Comparison of ENCODE assay signal across 28 cellular contexts in the genomic region with DNA sequence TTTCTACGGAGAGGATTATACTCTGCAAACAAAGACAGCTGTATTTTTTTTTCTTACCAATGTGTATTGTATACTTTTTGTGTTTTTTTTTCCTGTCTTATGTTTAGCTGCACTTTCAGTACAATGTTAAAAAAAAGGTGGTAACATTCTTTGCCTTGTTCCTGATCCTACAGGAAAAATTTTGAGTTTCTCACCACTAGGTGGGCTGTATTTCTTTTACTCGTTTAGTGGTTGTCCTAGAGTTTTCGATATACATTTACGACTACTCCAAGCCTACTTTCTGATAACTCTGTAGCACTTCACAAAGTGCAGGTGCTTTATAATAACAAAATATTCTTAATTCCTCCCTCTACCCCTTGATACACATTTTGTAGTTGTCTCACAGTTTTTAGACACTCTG.
"Had no signal": no experiment of that assay in that cellular context is flagged by ENCODE, and none has a peak within 500 bp of the region (broad histone marks: within the 10 kb centered on the region; RNA-seq: fewer than 3 reads in every experiment).

No MANE protein-coding gene starts in this region.

- H3K9me3 ChIP-seq: left lung, lower lobe of right lung, mucosa of descending colon, neutrophil, tibial nerve had no signal

- H3K4me3 Mint-ChIP-seq: activated CD4-positive, alpha-beta T cell treated with anti-CD3 and anti-CD28 coated beads for 36 hours; activated CD8-positive, alpha-beta memory T cell treated with anti-CD3 and anti-CD28 coated beads, Interleukin-2, amount 10 ng/mL, durations not matched to agents 7 days and 5 days; activated CD8-positive, alpha-beta T cell treated with anti-CD3 and anti-CD28 coated beads, Interleukin-2, amount 10 ng/mL, durations not matched to agents 7 days and 5 days; activated naive CD8-positive, alpha-beta T cell; activated T-cell treated with anti-CD3 and anti-CD28 coated beads, Interleukin-2, amount 50 U/mL, for 72 hours; central memory CD8-positive, alpha-beta T cell; dendritic cell treated with granulocyte-macrophage colony-stimulating factor and Interleukin-4, amounts not matched to agents 40 ng/mL and 50 ng/mL, for 4 days; natural killer cell treated with Interleukin-12 subunit alpha and Interleukin-12 subunit beta and Interleukin-15 and Interleukin-18, amount 100 ng/mL, for 72 hours; stimulated activated naive B cell treated with anti-CD40 and anti-IgM and Interleukin-4, amounts not matched to agents 10 μg/mL and 1 μg/mL and 100 μg/mL, for 72 hours; T-helper 17 cell had no signal

- FAIRE-seq: endometrium, frontal cortex, islet of Langerhans had no signal

- H3K4me1 Mint-ChIP-seq: activated CD4-positive, alpha-beta T cell treated with anti-CD3 and anti-CD28 coated beads for 36 hours; activated CD8-positive, alpha-beta memory T cell treated with anti-CD3 and anti-CD28 coated beads, Interleukin-2, amount 10 ng/mL, durations not matched to agents 7 days and 5 days; central memory CD8-positive, alpha-beta T cell; stimulated activated naive B cell treated with anti-CD40 and anti-IgM and Interleukin-4, amounts not matched to agents 10 μg/mL and 1 μg/mL and 100 μg/mL, for 72 hours; T-helper 17 cell had no signal

- H3K4me3 ChIP-seq: left lung, lower lobe of right lung, mucosa of descending colon, sigmoid colon, smooth muscle cell, tibial nerve had no signal

- DNase-seq: activated CD4-positive, alpha-beta T cell treated with anti-CD3 and anti-CD28 coated beads for 36 hours; activated CD4-positive, CD25-positive, alpha-beta regulatory T cell; activated CD8-positive, alpha-beta memory T cell treated with anti-CD3 and anti-CD28 coated beads, Interleukin-2, amount 10 ng/mL, durations not matched to agents 7 days and 5 days; activated CD8-positive, alpha-beta T cell treated with anti-CD3 and anti-CD28 coated beads, Interleukin-2, amount 10 ng/mL, durations not matched to agents 7 days and 5 days; activated naive CD4-positive, alpha-beta T cell treated with Interleukin-2 at 50 U/mL for 16 hours; activated T-cell treated with anti-CD3 and anti-CD28 coated beads, Interleukin-2, amount 50 U/mL, for 72 hours; anterior cingulate cortex; left lung; lower lobe of right lung; mesenchymal stem cell; mucosa of descending colon; retina; sigmoid colon; stimulated activated CD4-positive, alpha-beta T cell treated with anti-CD3 and anti-CD28 coated beads, Interleukin-1b, Interleukin-23, amount 100 ng/mL, for 48 hours; stimulated activated naive B cell treated with anti-CD40 and anti-IgM and Interleukin-4, amounts not matched to agents 10 μg/mL and 1 μg/mL and 100 μg/mL, for 72 hours; T-helper 17 cell; T1000 had no signal

- H3K27ac Mint-ChIP-seq: activated CD4-positive, alpha-beta T cell treated with anti-CD3 and anti-CD28 coated beads for 36 hours; activated CD8-positive, alpha-beta memory T cell treated with anti-CD3 and anti-CD28 coated beads, Interleukin-2, amount 10 ng/mL, durations not matched to agents 7 days and 5 days; activated CD8-positive, alpha-beta T cell treated with anti-CD3 and anti-CD28 coated beads, Interleukin-2, amount 10 ng/mL, durations not matched to agents 7 days and 5 days; activated naive CD8-positive, alpha-beta T cell; activated T-cell treated with anti-CD3 and anti-CD28 coated beads, Interleukin-2, amount 50 U/mL, for 72 hours; dendritic cell treated with granulocyte-macrophage colony-stimulating factor and Interleukin-4, amounts not matched to agents 40 ng/mL and 50 ng/mL, for 4 days; natural killer cell treated with Interleukin-12 subunit alpha and Interleukin-12 subunit beta and Interleukin-15 and Interleukin-18, amount 100 ng/mL, for 72 hours; stimulated activated naive B cell treated with anti-CD40 and anti-IgM and Interleukin-4, amounts not matched to agents 10 μg/mL and 1 μg/mL and 100 μg/mL, for 72 hours; T-helper 17 cell had no signal

- H3K4me1 ChIP-seq: left lung, lower lobe of right lung, sigmoid colon, tibial nerve had no signal

- H3K36me3 ChIP-seq: left lung, lower lobe of right lung, neutrophil, sigmoid colon, tibial nerve had no signal

- H3K27me3 Mint-ChIP-seq: activated CD4-positive, alpha-beta T cell treated with anti-CD3 and anti-CD28 coated beads for 36 hours; activated CD8-positive, alpha-beta memory T cell treated with anti-CD3 and anti-CD28 coated beads, Interleukin-2, amount 10 ng/mL, durations not matched to agents 7 days and 5 days; activated naive CD8-positive, alpha-beta T cell; central memory CD8-positive, alpha-beta T cell; natural killer cell treated with Interleukin-12 subunit alpha and Interleukin-12 subunit beta and Interleukin-15 and Interleukin-18, amount 100 ng/mL, for 72 hours; T-helper 17 cell had no signal

- H3K36me3 Mint-ChIP-seq: activated CD8-positive, alpha-beta memory T cell treated with anti-CD3 and anti-CD28 coated beads, Interleukin-2, amount 10 ng/mL, durations not matched to agents 7 days and 5 days; activated naive CD8-positive, alpha-beta T cell; stimulated activated naive B cell treated with anti-CD40 and anti-IgM and Interleukin-4, amounts not matched to agents 10 μg/mL and 1 μg/mL and 100 μg/mL, for 72 hours had no signal

- H3K27me3 ChIP-seq: left lung, neutrophil, sigmoid colon, tibial nerve had no signal

- H3K9me3 Mint-ChIP-seq: activated T-cell treated with anti-CD3 and anti-CD28 coated beads, Interleukin-2, amount 50 U/mL, for 72 hours; natural killer cell treated with Interleukin-12 subunit alpha and Interleukin-12 subunit beta and Interleukin-15 and Interleukin-18, amount 100 ng/mL, for 72 hours had no signal

- H3K27ac ChIP-seq: epithelial cell of prostate, left lung, lower lobe of right lung, neutrophil, sigmoid colon, tibial nerve had no signal
